Comparison of ENCODE assay signal across 18 cellular contexts in the genomic region with DNA sequence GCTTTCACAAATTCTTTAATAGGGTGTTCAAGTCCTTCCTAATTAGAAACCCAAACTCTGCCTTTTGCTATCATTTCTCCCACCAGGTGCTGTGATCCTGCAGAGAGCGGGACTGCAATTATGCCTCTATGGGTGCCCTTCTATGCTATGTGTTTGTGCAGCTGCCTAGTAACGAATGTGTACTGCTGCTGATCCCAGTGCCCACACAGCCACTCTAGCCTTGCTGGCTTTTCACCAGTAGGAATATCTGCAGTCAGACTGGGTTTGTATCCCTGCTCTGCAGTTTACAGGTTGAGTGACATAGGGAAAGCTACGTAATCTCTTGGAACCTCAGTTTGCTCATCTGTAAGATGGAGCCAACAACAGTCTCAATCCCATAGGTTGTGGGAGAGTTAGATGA.
A peak's percentile ranks its signal among the peaks of the same experiment; 100 is the strongest.
DNase-seq lines count a peak whose midpoint lies in the region; ATAC-seq lines count a peak whose summit lies in the region.
"Had no signal": no experiment of that assay in that cellular context is flagged by ENCODE, and none has a peak within 500 bp of the region (broad histone marks: within the 10 kb centered on the region; RNA-seq: fewer than 3 reads in every experiment).

No MANE protein-coding gene starts in this region.

- H3K27me3 ChIP-seq in MG63, result no peaks in the 10 kb centered on the region

- DNase-seq in COLO668 (lab: John Stamatoyannopoulos, UW; ENCODE audit: unreplicated experiment), result peak; percentile 5
- DNase-seq in COR-L47 (lab: John Stamatoyannopoulos, UW), result peak; percentile 89
- peak; percentile 22 for DNase-seq in NCI-H2029 treated with DMSO at 0.1 percent for 48 hours (lab: John Stamatoyannopoulos, UW)
- DNase-seq in NCI-H748 treated with DMSO at 0.1 percent for 48 hours (lab: John Stamatoyannopoulos, UW), result peak; percentile 45
- DNase-seq in NCI-H2196 (lab: John Stamatoyannopoulos, UW; ENCODE audit: unreplicated experiment), result no peak
- DNase-seq in MG63, result no peak
- DNase-seq: CD8-positive, alpha-beta T cell; DMS 273 treated with DMSO at 0.1 percent for 48 hours; H7; NCI-H187; NCI-H446; NK-92 treated with Interleukin-12 subunit alpha and Interleukin-12 subunit beta, amount 100 ng/mL, for 24 hours; OCI-M1; RPMI8226; T-cell had no signal

- no peak overlapping the region for H3K4me3 ChIP-seq in MG63
- H3K4me3 ChIP-seq: GM12878, SK-N-MC had no signal

- H3K36me3 ChIP-seq in MG63, result 0 out of 2 replicates have a peak, but pooled peaks cover 2% of the 10 kb centered on the region

- no peak for ATAC-seq in GM21528 (IDR thresholded peaks at IDR 0.05; ENCODE audit: low FRiP score, unreplicated experiment)
- ATAC-seq: CD8-positive, alpha-beta T cell; GM12878; T-cell had no signal

- peaks cover 27% of the 10 kb centered on the region for H3K9me3 ChIP-seq in MG63

Comparison
In these comparisons a context has a peak if more than half of its experiments do, and no peak if none do; other contexts are left out.
1. DNase-seq: peak in COLO668 (single experiment), COR-L47 (single experiment), NCI-H2029 treated with DMSO at 0.1 percent for 48 hours (single experiment) and NCI-H748 treated with DMSO at 0.1 percent for 48 hours (single experiment); none in NCI-H2196 (single experiment) and MG63 (single experiment).